In genomic region chr2:75025633-75026380, GRCh38 we compare ENCODE assay signal across 16 cellular contexts.
A peak's percentile ranks its signal among the peaks of the same experiment; 100 is the strongest.
DNase-seq lines count a peak whose midpoint lies in the region; ATAC-seq and TF ChIP-seq lines count a peak whose summit lies in the region.
"Had no signal": no experiment of that assay in that cellular context is flagged by ENCODE, and none has a peak within 500 bp of the region (broad histone marks: within the 10 kb centered on the region; RNA-seq: fewer than 3 reads in every experiment).

No MANE protein-coding gene starts in this region.

- no peak overlapping the region for H3K4me3 Mint-ChIP-seq in stimulated activated memory B cell treated with anti-CD40 and anti-IgM and Interleukin-4, amounts not matched to agents 10 μg/mL and 1 μg/mL and 100 μg/mL, for 72 hours

- H2AK5ac ChIP-seq in neuronal stem cell (ENCODE audit: low read depth, low read length): no peak overlapping the region

- H2AFZ ChIP-seq in neuronal stem cell (ENCODE audit: low read length): no peak overlapping the region

- no peaks in the 10 kb centered on the region for H3K9me3 ChIP-seq in tibial artery
- peaks cover 0 to 2% of the 10 kb centered on the region in 2 donors for H3K9me3 ChIP-seq in neuronal stem cell (replicated peaks in 1 of 2; ENCODE audit: control insufficient read depth in 2 of 2, insufficient read depth in 1 of 2, low read depth in 1 of 2, low read length in 2 of 2)
- no peaks in the 10 kb centered on the region for H3K9me3 ChIP-seq in A673 (ENCODE audit: low read depth, low read length, poor library complexity, severe bottlenecking)
- H3K9me3 ChIP-seq: BLaER1 treated with 17β-estradiol and CSF1 and Interleukin-3, amounts not matched to agents 10 nM and 100 nM had no signal

- H3K9me3 Mint-ChIP-seq in stimulated activated memory B cell treated with anti-CD40 and anti-IgM and Interleukin-4, amounts not matched to agents 10 μg/mL and 1 μg/mL and 100 μg/mL, for 72 hours: no peaks in the 10 kb centered on the region

- H4K91ac ChIP-seq in neuronal stem cell (ENCODE audit: low read depth, low read length, poor library complexity): no peak overlapping the region

- no peaks in the 10 kb centered on the region for H3K4me1 Mint-ChIP-seq in stimulated activated memory B cell treated with anti-CD40 and anti-IgM and Interleukin-4, amounts not matched to agents 10 μg/mL and 1 μg/mL and 100 μg/mL, for 72 hours

- CTCF ChIA-PET in A673 (lab: Charles Lee): no interaction called here

- in situ Hi-C loops in SK-MEL-5 (cut with HindIII; ENCODE audit: low pct_unique_long_range_greater_than_20kb, low sequenced_read_pairs): no loop called here

- H3K27me3 Mint-ChIP-seq in stimulated activated memory B cell treated with anti-CD40 and anti-IgM and Interleukin-4, amounts not matched to agents 10 μg/mL and 1 μg/mL and 100 μg/mL, for 72 hours: no peaks in the 10 kb centered on the region

- H3K36me3 Mint-ChIP-seq in stimulated activated memory B cell treated with anti-CD40 and anti-IgM and Interleukin-4, amounts not matched to agents 10 μg/mL and 1 μg/mL and 100 μg/mL, for 72 hours: peaks cover 5% of the 10 kb centered on the region

- H3K14ac ChIP-seq in neuronal stem cell (ENCODE audit: low read length): no peak overlapping the region

- H3K27me3 ChIP-seq in tibial artery (no peaks in the 10 kb centered on the region), neuronal stem cell (ENCODE audit: control insufficient read depth in 3 of 3, insufficient read depth in 3 of 3, low read depth in 1 of 3, low read length in 3 of 3) (no peaks in the 10 kb centered on the region), A673 (replicated peaks; ENCODE audit: insufficient read depth, low read depth, low read length, poor library complexity) (no peaks in the 10 kb centered on the region)
- H3K27me3 ChIP-seq: BLaER1 treated with 17β-estradiol and CSF1 and Interleukin-3, amounts not matched to agents 10 nM and 100 nM had no signal

- no peak overlapping the region for H3K9ac ChIP-seq in neuronal stem cell (ENCODE audit: low read depth, low read length, poor library complexity)
- H3K9ac ChIP-seq: BLaER1 treated with 17β-estradiol and CSF1 and Interleukin-3, amounts not matched to agents 10 nM and 100 nM had no signal

- no peak overlapping the region for H3K18ac ChIP-seq in neuronal stem cell (ENCODE audit: low read length)

- H3K27ac ChIP-seq in tibial artery (no peak overlapping the region), neuronal stem cell (replicated peaks; ENCODE audit: low read length) (no peak overlapping the region), A673 (ENCODE audit: low read depth, low read length, poor library complexity, severe bottlenecking) (no peak overlapping the region)
- H3K27ac ChIP-seq: BLaER1 treated with 17β-estradiol and CSF1 and Interleukin-3, amounts not matched to agents 10 nM and 100 nM had no signal

- no peak overlapping the region for H2BK12ac ChIP-seq in neuronal stem cell (ENCODE audit: low read length)

- no peaks in the 10 kb centered on the region for H3K79me1 ChIP-seq in neuronal stem cell (ENCODE audit: low read depth, low read length)

- no CpG with 5 or more reads among the region's 2 CpGs for WGBS in neuronal stem cell (ENCODE audit: extremely low coverage in 2 of 2, insufficient read length in 2 of 2, insufficient replicate concordance in 1 of 2), 2 donors

- intact Hi-C loops in tibial artery (cut with DNase I; ENCODE audit: low total_unique reads): no loop called here
- intact Hi-C loops in A673 (cut with micrococcal nuclease; ENCODE audit: unreplicated experiment): no loop called here

- H3K4me3 ChIP-seq in fibroblast of mammary gland (ENCODE audit: control insufficient read depth, low read depth, low read length): no peak overlapping the region
- H3K4me3 ChIP-seq in tibial artery: no peak overlapping the region
- H3K4me3 ChIP-seq in neuronal stem cell (ENCODE audit: low read length in 2 of 2): no peak overlapping the region
- no peak overlapping the region for H3K4me3 ChIP-seq in A673 (ENCODE audit: low read depth, low read length, poor library complexity, severe bottlenecking)
- H3K4me3 ChIP-seq: BLaER1 treated with 17β-estradiol and CSF1 and Interleukin-3, amounts not matched to agents 10 nM and 100 nM; GM12878 had no signal

- no peak overlapping the region for H2BK5ac ChIP-seq in neuronal stem cell (ENCODE audit: low read length)

- H3K4me1 ChIP-seq in tibial artery (no peaks in the 10 kb centered on the region), neuronal stem cell (ENCODE audit: control insufficient read depth in 2 of 2, insufficient read depth in 1 of 2, low read depth in 1 of 2, low read length in 2 of 2) (peaks cover 0 to 4% of the 10 kb centered on the region in 2 donors), A673 (ENCODE audit: insufficient read depth, low read length, poor library complexity, severe bottlenecking) (peaks cover 7% of the 10 kb centered on the region)

- H3K4me2 ChIP-seq in neuronal stem cell (ENCODE audit: insufficient read depth, low read length, poor library complexity, severe bottlenecking): no peak overlapping the region
- H3K4me2 ChIP-seq: BLaER1 treated with 17β-estradiol and CSF1 and Interleukin-3, amounts not matched to agents 10 nM and 100 nM had no signal

- DNase-seq in HCEC 1CT (peak; percentile 13), SK-MEL-5 (ENCODE audit: low read depth, low spot score) (peak; percentile 44), fibroblast of mammary gland (ENCODE audit: low read depth) (peak; percentile 26), tibial artery (no peak), neuronal stem cell (ENCODE audit: low spot score) (no peak), A673 (ENCODE audit: low spot score) (no peak)
- DNase-seq: DMS153, KG1, NCI-H1105, NCI-H187 treated with DMSO at 0.1 percent for 48 hours, NCI-H446 treated with DMSO at 0.1 percent for 48 hours, NCI-H748 treated with DMSO at 0.1 percent for 48 hours, Right ventricle myocardium superior had no signal

- H3K36me3 ChIP-seq in tibial artery: no peaks in the 10 kb centered on the region
- H3K36me3 ChIP-seq in neuronal stem cell (replicated peaks in 1 of 2; ENCODE audit: control insufficient read depth in 2 of 2, insufficient read depth in 2 of 2, low read length in 2 of 2): no peaks in the 10 kb centered on the region
- H3K36me3 ChIP-seq in A673 (ENCODE audit: insufficient read depth, low read length, poor library complexity, severe bottlenecking): no peaks in the 10 kb centered on the region

- no peak overlapping the region for H3K4ac ChIP-seq in neuronal stem cell (ENCODE audit: low read length)

- no peak overlapping the region for H2BK120ac ChIP-seq in neuronal stem cell (ENCODE audit: low read depth, low read length)

- H3K27ac Mint-ChIP-seq in stimulated activated memory B cell treated with anti-CD40 and anti-IgM and Interleukin-4, amounts not matched to agents 10 μg/mL and 1 μg/mL and 100 μg/mL, for 72 hours: no peak overlapping the region

- no peak overlapping the region for H2BK15ac ChIP-seq in neuronal stem cell (ENCODE audit: low read length)

- no peak overlapping the region for H3K23ac ChIP-seq in neuronal stem cell (ENCODE audit: low read depth, low read length, poor library complexity)

- ATAC-seq in stimulated activated memory B cell treated with anti-CD40 and anti-IgM and Interleukin-4, amounts not matched to agents 10 μg/mL and 1 μg/mL and 100 μg/mL, for 72 hours: peak; percentile 15
- ATAC-seq: GM12878 had no signal

- TF ChIP-seq CTCF in fibroblast of mammary gland (conservative IDR thresholded peaks at IDR 0.05; ENCODE audit: control insufficient read depth, insufficient read depth, low read depth, low read length): no peak
- TF ChIP-seq CTCF in tibial artery (IDR thresholded peaks at IDR 0.05): no peak
- TF ChIP-seq CTCF in A673 (conservative IDR thresholded peaks at IDR 0.05; ENCODE audit: low read depth, low read length): no peak

- no peak overlapping the region for H4K8ac ChIP-seq in neuronal stem cell (ENCODE audit: low read depth, low read length)

- no TSS peak for BruUV-seq in A673 (replicated peaks; lab: Mats Ljungman, UMichigan)

- POLR2A ChIA-PET in A673 (lab: Charles Lee; ENCODE audit: low non-redundant PET): no interaction called here

Comparison
In these comparisons a context has a peak if more than half of its experiments do, and no peak if none do; other contexts are left out.
1. DNase-seq: peak in HCEC 1CT (single experiment), SK-MEL-5 (single experiment) and fibroblast of mammary gland (single experiment); none in tibial artery (0 of 2), neuronal stem cell (single experiment) and A673 (single experiment).